11 cellular contexts compared by ENCODE assay signal in genomic region chr15:63968700-63969099, GRCh38.
DNase-seq lines count a peak whose midpoint lies in the region; ATAC-seq and TF ChIP-seq lines count a peak whose summit lies in the region.
"Had no signal": no experiment of that assay in that cellular context is flagged by ENCODE, and none has a peak within 500 bp of the region (broad histone marks: within the 10 kb centered on the region; RNA-seq: fewer than 3 reads in every experiment).

No MANE protein-coding gene starts in this region.

- H3K9me3 Mint-ChIP-seq in natural killer cell (peaks cover 0 to 4% of the 10 kb centered on the region in 2 donors), osteocyte (ENCODE audit: unreplicated experiment) (peaks cover 11% of the 10 kb centered on the region)
- H3K9me3 Mint-ChIP-seq in natural killer cell treated with Interleukin-12 subunit alpha and Interleukin-12 subunit beta and Interleukin-15 and Interleukin-18, amount 100 ng/mL, for 72 hours = no peaks in the 10 kb centered on the region

- TF ChIP-seq CTCF in natural killer cell (IDR thresholded peaks at IDR 0.05) (no peak), coronary artery (IDR thresholded peaks at IDR 0.05) (no peak), osteocyte (IDR thresholded peaks at IDR 0.05) (no peak)

- H3K27me3 Mint-ChIP-seq in natural killer cell (ENCODE audit: low read depth in 2 of 2) (peaks cover 4 to 6% of the 10 kb centered on the region in 2 donors), osteocyte (ENCODE audit: unreplicated experiment) (no peaks in the 10 kb centered on the region)
- H3K27me3 Mint-ChIP-seq in natural killer cell treated with Interleukin-12 subunit alpha and Interleukin-12 subunit beta and Interleukin-15 and Interleukin-18, amount 100 ng/mL, for 72 hours = no peaks in the 10 kb centered on the region

- ATAC-seq in natural killer cell = no peak
- no peak for ATAC-seq in natural killer cell treated with Interleukin-12 subunit alpha and Interleukin-12 subunit beta and Interleukin-15 and Interleukin-18, amount 100 ng/mL, for 72 hours

- no peak overlapping the region for H3K4me3 ChIP-seq in coronary artery
- H3K4me3 ChIP-seq: esophagus muscularis mucosa, prostate gland had no signal

- H3K4me1 Mint-ChIP-seq in natural killer cell = peaks cover 44 to 45% of the 10 kb centered on the region in 2 donors
- peaks cover 38 to 45% of the 10 kb centered on the region in 2 donors for H3K4me1 Mint-ChIP-seq in natural killer cell treated with Interleukin-12 subunit alpha and Interleukin-12 subunit beta and Interleukin-15 and Interleukin-18, amount 100 ng/mL, for 72 hours (ENCODE audit: low read depth in 2 of 2)
- peaks cover 10% of the 10 kb centered on the region for H3K4me1 Mint-ChIP-seq in osteocyte (ENCODE audit: unreplicated experiment)

- H3K27ac ChIP-seq in coronary artery = no peak overlapping the region
- H3K27ac ChIP-seq: esophagus muscularis mucosa, prostate gland had no signal

- H3K4me3 Mint-ChIP-seq in natural killer cell = no peak overlapping the region
- no peak overlapping the region for H3K4me3 Mint-ChIP-seq in natural killer cell treated with Interleukin-12 subunit alpha and Interleukin-12 subunit beta and Interleukin-15 and Interleukin-18, amount 100 ng/mL, for 72 hours
- H3K4me3 Mint-ChIP-seq in osteocyte (ENCODE audit: unreplicated experiment) = no peak overlapping the region

- no peak for DNase-seq in natural killer cell
- no peak for DNase-seq in natural killer cell treated with Interleukin-12 subunit alpha and Interleukin-12 subunit beta and Interleukin-15 and Interleukin-18, amount 100 ng/mL, for 72 hours (ENCODE audit: low spot score)
- DNase-seq in coronary artery (ENCODE audit: low spot score) = peak; percentile 35
- peak; percentile 25 for DNase-seq in osteocyte (ENCODE audit: extremely low spot score, unreplicated experiment)
- DNase-seq in HT-29 (ENCODE audit: low spot score) = no peak
- DNase-seq in activated effector memory CD4-positive, alpha-beta T cell treated with anti-CD3 and anti-CD28 coated beads, Interleukin-2, amount 50 U/mL, for 16 hours = no peak
- DNase-seq in HCEC 1CT = no peak
- DNase-seq: NCI-H1092, NCI-H510A treated with DMSO at 0.1 percent for 48 hours had no signal

- H3K36me3 Mint-ChIP-seq in natural killer cell = peaks cover 9% of the 10 kb centered on the region
- peaks cover 11% of the 10 kb centered on the region for H3K36me3 Mint-ChIP-seq in natural killer cell treated with Interleukin-12 subunit alpha and Interleukin-12 subunit beta and Interleukin-15 and Interleukin-18, amount 100 ng/mL, for 72 hours
- peaks cover 18% of the 10 kb centered on the region for H3K36me3 Mint-ChIP-seq in osteocyte (ENCODE audit: unreplicated experiment)

- H3K27ac Mint-ChIP-seq in natural killer cell (peak overlapping the region; percentile 29 to 53), osteocyte (ENCODE audit: unreplicated experiment) (no peak overlapping the region)
- H3K27ac Mint-ChIP-seq in natural killer cell treated with Interleukin-12 subunit alpha and Interleukin-12 subunit beta and Interleukin-15 and Interleukin-18, amount 100 ng/mL, for 72 hours = peak overlapping the region in 1 of 2 donors; percentile 53

- intact Hi-C loops in natural killer cell (cut with micrococcal nuclease) = no loop called here

Comparison
In these comparisons a context has a peak if more than half of its experiments do, and no peak if none do; other contexts are left out.
1. DNase-seq: peak in coronary artery (single experiment) and osteocyte (single experiment); none in natural killer cell (single experiment), natural killer cell treated with Interleukin-12 subunit alpha and Interleukin-12 subunit beta and Interleukin-15 and Interleukin-18, amount 100 ng/mL, for 72 hours (single experiment), HT-29 (single experiment), activated effector memory CD4-positive, alpha-beta T cell treated with anti-CD3 and anti-CD28 coated beads, Interleukin-2, amount 50 U/mL, for 16 hours (single experiment) and HCEC 1CT (single experiment).